Comparison of ENCODE assay signal across 1 cellular context in genomic region chr16:48538746-48539484, GRCh38.
TF ChIP-seq lines count a peak whose summit lies in the region.

No MANE protein-coding gene starts in this region.

TF ChIP-seq in HepG2, 621 proteins besides CTCF, POLR2A, EP300 and RAD21 (continued from another document and continues in another):
- TF ChIP-seq ZGPAT (CRISPR knock-in tag; IDR thresholded peaks at IDR 0.05) (0 out of 2 replicates have a peak, but pooled peaks have one; percentile 34), ZNF121 (CRISPR knock-in tag; IDR thresholded peaks at IDR 0.05) (no peak), CREBL2 (CRISPR knock-in tag; IDR thresholded peaks at IDR 0.05; ENCODE audit: borderline replicate concordance) (no peak), SRY (CRISPR knock-in tag; IDR thresholded peaks at IDR 0.05) (no peak), NFYC (CRISPR knock-in tag; IDR thresholded peaks at IDR 0.05) (no peak), ZNF513 (CRISPR knock-in tag; conservative IDR thresholded peaks at IDR 0.05) (no peak), PHF20 (CRISPR knock-in tag; IDR thresholded peaks at IDR 0.05) (no peak), ATAD3A (CRISPR knock-in tag; IDR thresholded peaks at IDR 0.05) (no peak), PATZ1 (CRISPR knock-in tag; IDR thresholded peaks at IDR 0.05) (peak; percentile 74), THAP11 (CRISPR knock-in tag; IDR thresholded peaks at IDR 0.05) (0 out of 2 replicates have a peak, but pooled peaks have one; percentile 15), CHD4 (IDR thresholded peaks at IDR 0.05; ENCODE audit: borderline replicate concordance, low read length) (no peak), LCORL (IDR thresholded peaks at IDR 0.05) (no peak), LCORL (CRISPR knock-in tag; IDR thresholded peaks at IDR 0.05) (peak; percentile 77), DZIP1 (CRISPR knock-in tag; IDR thresholded peaks at IDR 0.05) (peak; percentile 37; the same call in 1 of the 2 replicates), TEAD3 (CRISPR knock-in tag; optimal IDR thresholded peaks at IDR 0.05; ENCODE audit: borderline replicate concordance) (peak; percentile 77), POLR2AphosphoS2 (IDR thresholded peaks at IDR 0.05; ENCODE audit: low read depth, low read length) (no peak), GATAD2A (CRISPR knock-in tag; IDR thresholded peaks at IDR 0.05) (peak; percentile 23; the same call in 1 of the 2 replicates), MAX (IDR thresholded peaks at IDR 0.05) (peak; percentile 16; the same call in 1 of the 2 replicates), BRD4 (CRISPR knock-in tag; IDR thresholded peaks at IDR 0.05) (no peak), ZNF362 (CRISPR knock-in tag; IDR thresholded peaks at IDR 0.05; ENCODE audit: borderline replicate concordance) (0 out of 2 replicates have a peak, but pooled peaks have one; percentile 27), DRAP1 (CRISPR knock-in tag; IDR thresholded peaks at IDR 0.05) (0 out of 2 replicates have a peak, but pooled peaks have one; percentile 28), ZNF788 (CRISPR knock-in tag; IDR thresholded peaks at IDR 0.05; ENCODE audit: borderline replicate concordance) (peak; percentile 34; the same call in 1 of the 2 replicates), NCOA1 (CRISPR knock-in tag; IDR thresholded peaks at IDR 0.05) (peak; percentile 53; the same call in 1 of the 2 replicates), SRF (IDR thresholded peaks at IDR 0.05; ENCODE audit: low read depth, low read length) (no peak), ZNF703 (CRISPR knock-in tag; IDR thresholded peaks at IDR 0.05; ENCODE audit: borderline replicate concordance) (no peak), ZNF280B (CRISPR knock-in tag; IDR thresholded peaks at IDR 0.05; ENCODE audit: borderline replicate concordance) (0 out of 2 replicates have a peak, but pooled peaks have one; percentile 14), ZNF615 (CRISPR knock-in tag; IDR thresholded peaks at IDR 0.05; ENCODE audit: borderline replicate concordance) (no peak), PBX2 (CRISPR knock-in tag; IDR thresholded peaks at IDR 0.05) (0 out of 2 replicates have a peak, but pooled peaks have one; percentile 11), ATM (IDR thresholded peaks at IDR 0.05; ENCODE audit: borderline replicate concordance) (no peak), HINFP (CRISPR knock-in tag; IDR thresholded peaks at IDR 0.05; ENCODE audit: low read depth) (0 out of 2 replicates have a peak, but pooled peaks have one; percentile 29), HMGXB4 (CRISPR knock-in tag; IDR thresholded peaks at IDR 0.05; ENCODE audit: borderline replicate concordance in 1 of 2, low read depth in 1 of 2) (peak; percentile 14 to 49; a peak in 2 of 4 replicates), FOXA1 (IDR thresholded peaks at IDR 0.05) (no peak), FOXA1 (CRISPR knock-in tag; IDR thresholded peaks at IDR 0.05) (0 out of 2 replicates have a peak, but pooled peaks have one; percentile 10), HOMEZ (CRISPR knock-in tag; IDR thresholded peaks at IDR 0.05; ENCODE audit: low read depth) (0 out of 2 replicates have a peak, but pooled peaks have one; percentile 31), ZBTB39 (CRISPR knock-in tag; IDR thresholded peaks at IDR 0.05) (0 out of 2 replicates have a peak, but pooled peaks have one; percentile 22), ERF (CRISPR knock-in tag; IDR thresholded peaks at IDR 0.05) (peak; percentile 74; the same call in 1 of the 2 replicates), BORCS8-MEF2B (CRISPR knock-in tag; IDR thresholded peaks at IDR 0.05) (peak; percentile 69)
